ENCODE assay signal across 1 cellular context in the genomic region with DNA sequence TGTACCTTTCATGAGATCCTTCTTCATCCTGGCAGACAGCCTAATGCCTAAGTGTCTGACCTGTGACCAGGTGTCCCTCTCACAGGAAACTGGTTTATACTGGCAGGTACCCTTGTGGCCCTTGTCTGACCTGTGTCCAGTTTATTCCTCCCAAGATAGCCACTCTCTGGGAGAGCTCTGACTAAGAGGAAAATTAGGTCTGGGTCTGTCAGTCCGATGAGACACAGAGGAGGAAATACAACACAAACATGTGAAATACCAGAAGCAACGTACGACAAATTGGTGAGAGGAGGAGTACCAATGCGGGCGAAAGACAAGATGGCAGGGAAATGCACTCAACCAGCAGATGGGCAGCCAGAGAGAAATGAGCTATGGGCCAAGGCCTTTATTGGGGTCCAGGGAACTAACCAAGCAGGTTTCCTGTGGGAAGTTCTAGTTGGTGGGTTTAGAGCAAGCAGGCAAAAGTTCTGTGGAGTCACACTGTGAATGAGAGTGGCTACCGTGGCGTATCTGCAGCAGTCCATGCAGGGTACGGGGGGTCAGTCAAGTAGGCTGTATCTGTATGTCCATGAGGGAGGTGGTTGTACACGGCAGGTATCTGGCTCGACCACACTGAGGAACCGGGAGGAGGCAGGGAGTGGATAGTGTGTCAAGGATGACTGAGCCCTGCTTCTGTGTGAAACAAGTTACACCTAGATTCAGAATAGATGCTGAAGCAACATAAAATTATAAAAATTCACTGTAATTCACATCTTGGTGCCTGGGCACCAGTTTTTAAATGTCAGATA.
TF ChIP-seq lines count a peak whose summit lies in the region.

No MANE protein-coding gene starts in this region.

TF ChIP-seq in WTC11, 78 proteins besides CTCF, POLR2A, EP300 and RAD21 (continued from another document):
- TF ChIP-seq, protein P1, sequence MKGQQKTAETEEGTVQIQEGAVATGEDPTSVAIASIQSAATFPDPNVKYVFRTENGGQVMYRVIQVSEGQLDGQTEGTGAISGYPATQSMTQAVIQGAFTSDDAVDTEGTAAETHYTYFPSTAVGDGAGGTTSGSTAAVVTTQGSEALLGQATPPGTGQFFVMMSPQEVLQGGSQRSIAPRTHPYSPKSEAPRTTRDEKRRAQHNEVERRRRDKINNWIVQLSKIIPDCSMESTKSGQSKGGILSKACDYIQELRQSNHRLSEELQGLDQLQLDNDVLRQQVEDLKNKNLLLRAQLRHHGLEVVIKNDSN (CRISPR knock-in tag; IDR thresholded peaks at IDR 0.05) = no peak
- no peak for TF ChIP-seq TEAD4 (CRISPR knock-in tag; IDR thresholded peaks at IDR 0.05)
- TF ChIP-seq, protein P2, sequence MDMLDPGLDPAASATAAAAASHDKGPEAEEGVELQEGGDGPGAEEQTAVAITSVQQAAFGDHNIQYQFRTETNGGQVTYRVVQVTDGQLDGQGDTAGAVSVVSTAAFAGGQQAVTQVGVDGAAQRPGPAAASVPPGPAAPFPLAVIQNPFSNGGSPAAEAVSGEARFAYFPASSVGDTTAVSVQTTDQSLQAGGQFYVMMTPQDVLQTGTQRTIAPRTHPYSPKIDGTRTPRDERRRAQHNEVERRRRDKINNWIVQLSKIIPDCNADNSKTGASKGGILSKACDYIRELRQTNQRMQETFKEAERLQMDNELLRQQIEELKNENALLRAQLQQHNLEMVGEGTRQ (CRISPR knock-in tag; IDR thresholded peaks at IDR 0.05) = no peak
- TF ChIP-seq ATF1 (CRISPR knock-in tag; IDR thresholded peaks at IDR 0.05) = no peak
- TF ChIP-seq, protein P3, sequence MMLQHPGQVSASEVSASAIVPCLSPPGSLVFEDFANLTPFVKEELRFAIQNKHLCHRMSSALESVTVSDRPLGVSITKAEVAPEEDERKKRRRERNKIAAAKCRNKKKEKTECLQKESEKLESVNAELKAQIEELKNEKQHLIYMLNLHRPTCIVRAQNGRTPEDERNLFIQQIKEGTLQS (CRISPR knock-in tag; conservative IDR thresholded peaks at IDR 0.05) = no peak
- TF ChIP-seq, protein P4, sequence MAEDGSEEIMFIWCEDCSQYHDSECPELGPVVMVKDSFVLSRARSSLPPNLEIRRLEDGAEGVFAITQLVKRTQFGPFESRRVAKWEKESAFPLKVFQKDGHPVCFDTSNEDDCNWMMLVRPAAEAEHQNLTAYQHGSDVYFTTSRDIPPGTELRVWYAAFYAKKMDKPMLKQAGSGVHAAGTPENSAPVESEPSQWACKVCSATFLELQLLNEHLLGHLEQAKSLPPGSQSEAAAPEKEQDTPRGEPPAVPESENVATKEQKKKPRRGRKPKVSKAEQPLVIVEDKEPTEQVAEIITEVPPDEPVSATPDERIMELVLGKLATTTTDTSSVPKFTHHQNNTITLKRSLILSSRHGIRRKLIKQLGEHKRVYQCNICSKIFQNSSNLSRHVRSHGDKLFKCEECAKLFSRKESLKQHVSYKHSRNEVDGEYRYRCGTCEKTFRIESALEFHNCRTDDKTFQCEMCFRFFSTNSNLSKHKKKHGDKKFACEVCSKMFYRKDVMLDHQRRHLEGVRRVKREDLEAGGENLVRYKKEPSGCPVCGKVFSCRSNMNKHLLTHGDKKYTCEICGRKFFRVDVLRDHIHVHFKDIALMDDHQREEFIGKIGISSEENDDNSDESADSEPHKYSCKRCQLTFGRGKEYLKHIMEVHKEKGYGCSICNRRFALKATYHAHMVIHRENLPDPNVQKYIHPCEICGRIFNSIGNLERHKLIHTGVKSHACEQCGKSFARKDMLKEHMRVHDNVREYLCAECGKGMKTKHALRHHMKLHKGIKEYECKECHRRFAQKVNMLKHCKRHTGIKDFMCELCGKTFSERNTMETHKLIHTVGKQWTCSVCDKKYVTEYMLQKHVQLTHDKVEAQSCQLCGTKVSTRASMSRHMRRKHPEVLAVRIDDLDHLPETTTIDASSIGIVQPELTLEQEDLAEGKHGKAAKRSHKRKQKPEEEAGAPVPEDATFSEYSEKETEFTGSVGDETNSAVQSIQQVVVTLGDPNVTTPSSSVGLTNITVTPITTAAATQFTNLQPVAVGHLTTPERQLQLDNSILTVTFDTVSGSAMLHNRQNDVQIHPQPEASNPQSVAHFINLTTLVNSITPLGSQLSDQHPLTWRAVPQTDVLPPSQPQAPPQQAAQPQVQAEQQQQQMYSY (CRISPR knock-in tag; IDR thresholded peaks at IDR 0.05) = no peak
- TF ChIP-seq JAZF1 (CRISPR knock-in tag; IDR thresholded peaks at IDR 0.05) = no peak
- no peak for TF ChIP-seq ZNF138 (CRISPR knock-in tag; conservative IDR thresholded peaks at IDR 0.05)
- no peak for TF ChIP-seq TEAD1 (CRISPR knock-in tag; IDR thresholded peaks at IDR 0.05)
- no peak for TF ChIP-seq NFYB (CRISPR knock-in tag; conservative IDR thresholded peaks at IDR 0.05; ENCODE audit: low read depth)
- no peak for TF ChIP-seq ETV6 (CRISPR knock-in tag; IDR thresholded peaks at IDR 0.05)
